Comparison of ENCODE assay signal across 1 cellular context in the genomic region with DNA sequence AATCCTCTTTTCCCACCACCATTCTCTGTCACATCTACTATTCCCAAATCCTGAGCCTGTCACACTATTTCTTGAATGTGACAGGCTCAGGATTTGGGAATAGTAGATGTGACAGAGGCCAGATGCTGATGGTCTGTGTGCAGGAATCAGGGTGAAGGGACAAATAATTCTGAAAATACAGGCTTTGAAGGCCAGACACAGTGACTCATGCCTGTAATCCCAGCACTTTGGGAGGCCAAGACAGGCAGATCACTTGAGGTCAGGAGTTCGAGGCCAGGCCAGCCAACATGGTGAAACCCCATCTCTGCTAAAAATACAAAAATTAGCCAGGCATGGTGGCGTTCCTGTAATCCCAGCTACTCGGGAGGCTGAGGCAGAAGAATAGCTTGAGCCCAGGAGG.
TF ChIP-seq lines count a peak whose summit lies in the region.

No MANE protein-coding gene starts in this region.

TF ChIP-seq in IMR-90, 13 proteins besides CTCF, POLR2A, EP300 and RAD21:
- peak; percentile 11; the same call in 1 of the 2 replicates for TF ChIP-seq FOS (IDR thresholded peaks at IDR 0.05; ENCODE audit: low read depth, low read length)
